ENCODE assay signal across 1 cellular context in the genomic region with DNA sequence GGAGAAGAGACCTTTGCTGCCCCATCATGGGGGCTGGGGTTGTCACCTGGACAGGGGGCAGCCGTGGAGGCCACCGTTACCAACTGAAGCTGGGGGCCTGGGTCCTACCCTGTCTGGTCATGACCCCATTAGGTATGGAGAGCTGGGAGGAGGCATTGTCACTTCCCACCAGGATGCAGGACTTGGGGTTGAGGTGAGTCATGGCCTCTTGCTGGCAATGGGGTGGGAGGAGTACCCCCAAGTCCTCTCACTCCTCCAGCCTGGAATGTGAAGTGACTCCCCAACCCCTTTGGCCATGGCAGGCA.
TF ChIP-seq lines count a peak whose summit lies in the region.

No MANE protein-coding gene starts in this region.

TF ChIP-seq in endothelial cell of umbilical vein, 7 proteins besides CTCF, POLR2A, EP300 and RAD21:
- no peak for TF ChIP-seq JUN (IDR thresholded peaks at IDR 0.05; ENCODE audit: borderline replicate concordance, insufficient read depth, insufficient read length, low read depth)
- no peak for TF ChIP-seq EZH2 (IDR thresholded peaks at IDR 0.05; ENCODE audit: borderline replicate concordance, low read depth, low read length, severe bottlenecking)
- no peak for TF ChIP-seq GATA2 (IDR thresholded peaks at IDR 0.05; ENCODE audit: insufficient read depth, insufficient read length, low read depth, low read length)
- TF ChIP-seq MYC (IDR thresholded peaks at IDR 0.05; ENCODE audit: low read depth, low read length), result no peak
- TF ChIP-seq POLR2AphosphoS5 (IDR thresholded peaks at IDR 0.05; ENCODE audit: insufficient read depth, low read depth, low read length), result no peak
- TF ChIP-seq, protein P1, sequence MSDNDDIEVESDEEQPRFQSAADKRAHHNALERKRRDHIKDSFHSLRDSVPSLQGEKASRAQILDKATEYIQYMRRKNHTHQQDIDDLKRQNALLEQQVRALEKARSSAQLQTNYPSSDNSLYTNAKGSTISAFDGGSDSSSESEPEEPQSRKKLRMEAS (IDR thresholded peaks at IDR 0.05; ENCODE audit: insufficient read depth, insufficient read length), result no peak
- TF ChIP-seq FOS (IDR thresholded peaks at IDR 0.05; ENCODE audit: borderline replicate concordance, insufficient read depth, low read length), result no peak
